Comparison of ENCODE assay signal across 14 cellular contexts in genomic region chr11:20200331-20200955, GRCh38. TPM values are rescaled to one million over a fixed set of nuclear protein-coding genes. Genes with fewer than 3 reads are reported as not detected.
"Had no signal": no experiment of that assay in that cellular context is flagged by ENCODE, and none has a peak within 500 bp of the region (broad histone marks: within the 10 kb centered on the region; RNA-seq: fewer than 3 reads in every experiment).

No MANE protein-coding gene starts in this region.

RNA-seq across cellular contexts. Expression of gene DBX1, which starts 40.2 kb away (rescaled TPM):
- total RNA-seq: activated CD4-positive, alpha-beta memory T cell treated with anti-CD3 and anti-CD28 coated beads, Interleukin-2, amount 10 ng/mL, durations not matched to agents 7 days and 5 days; activated CD4-positive, alpha-beta T cell treated with anti-CD3 and anti-CD28 coated beads for 36 hours; activated CD4-positive, alpha-beta T cell treated with anti-CD3 and anti-CD28 coated beads, Interleukin-2, amount 10 ng/mL, durations not matched to agents 7 days and 5 days; activated CD8-positive, alpha-beta memory T cell treated with anti-CD3 and anti-CD28 coated beads, Interleukin-2, amount 10 ng/mL, durations not matched to agents 7 days and 5 days; activated CD8-positive, alpha-beta T cell treated with anti-CD3 and anti-CD28 coated beads, Interleukin-2, amount 10 ng/mL, durations not matched to agents 7 days and 5 days; activated naive CD8-positive, alpha-beta T cell treated with anti-CD3 and anti-CD28 coated beads, Interleukin-2, amount 10 ng/mL, durations not matched to agents 7 days and 5 days; activated T-helper 2 cell treated with anti-CD3 and anti-CD28 coated beads, Interferon-gamma antibody, Interleukin-2, Interleukin-4, amounts not matched to agents 10 μg/mL and 5 μg/mL and 100 μg/mL, durations not matched to agents 14 hours and 24 hours and 36 hours; ascending aorta; bronchial epithelial cell; cardiac muscle cell; chondrocyte; T-helper 17 cell; T-helper 2 cell treated with Interferon-gamma antibody and Interleukin-4, amounts not matched to agents 100 ng/mL and 5 ng/mL, for 36 hours had no signal
- polyA plus RNA-seq: adipose tissue, cardiac muscle cell had no signal
